Comparison of ENCODE assay signal across 23 cellular contexts in genomic region chr14:78674820-78675219, GRCh38.
"Had no signal": no experiment of that assay in that cellular context is flagged by ENCODE, and none has a peak within 500 bp of the region (broad histone marks: within the 10 kb centered on the region; RNA-seq: fewer than 3 reads in every experiment).

No MANE protein-coding gene starts in this region.

- ATAC-seq: left lobe of liver; mucosa of descending colon; natural killer cell treated with Interleukin-12 subunit alpha and Interleukin-12 subunit beta and Interleukin-15 and Interleukin-18, amount 100 ng/mL, for 72 hours; sciatic nerve; stimulated activated memory B cell treated with anti-CD40 and anti-IgM and Interleukin-4, amounts not matched to agents 10 μg/mL and 1 μg/mL and 100 μg/mL, for 72 hours; stimulated activated naive CD8-positive, alpha-beta T cell treated with anti-CD3 and anti-CD28 coated beads, Interleukin-15, Interleukin-2, amounts not matched to agents 100 U/mL and 50 U/mL, for 24 hours had no signal

- H3K79me2 ChIP-seq: parathyroid adenoma had no signal

- H3K4me1 ChIP-seq: esophagus squamous epithelium, neural progenitor cell, parathyroid adenoma, right atrium auricular region, tibial nerve, upper lobe of left lung had no signal

- H3K36me3 ChIP-seq: esophagus squamous epithelium, neural progenitor cell, right atrium auricular region, thoracic aorta, tibial nerve, upper lobe of left lung had no signal

- H3K27me3 ChIP-seq: esophagus squamous epithelium, neural progenitor cell, right atrium auricular region, tibial nerve, upper lobe of left lung had no signal

- H3K27ac ChIP-seq: esophagus squamous epithelium, neural progenitor cell, parathyroid adenoma, right atrium auricular region, thoracic aorta, tibial nerve, upper lobe of left lung had no signal

- H2AFZ ChIP-seq: neural progenitor cell, parathyroid adenoma had no signal

- DNase-seq: effector memory CD4-positive, alpha-beta T cell; erythroblast; esophagus squamous epithelium; foreskin melanocyte; glutamatergic neuron; immature natural killer cell; mesenchymal stem cell; mucosa of descending colon; naive B cell; stimulated activated CD4-positive, alpha-beta T cell treated with anti-CD3 and anti-CD28 coated beads, Interleukin-2, amount 100 ng/mL, for 24 hours; stimulated activated CD4-positive, alpha-beta T cell treated with anti-CD3 and anti-CD28 coated beads, Interleukin-4, amount 100 ng/mL, for 24 hours; stimulated activated naive CD8-positive, alpha-beta T cell treated with anti-CD3 and anti-CD28 coated beads, Interleukin-15, Interleukin-2, amounts not matched to agents 100 U/mL and 50 U/mL, for 24 hours; substantia nigra; upper lobe of left lung had no signal

- H3K9ac ChIP-seq: neural progenitor cell, parathyroid adenoma had no signal

- H3K4me2 ChIP-seq: neural progenitor cell had no signal

- H3K4me3 ChIP-seq: esophagus squamous epithelium, mucosa of descending colon, neural progenitor cell, right atrium auricular region, thoracic aorta, tibial nerve, upper lobe of left lung had no signal

- H3K9me3 ChIP-seq: esophagus squamous epithelium, mucosa of descending colon, right atrium auricular region, thoracic aorta, tibial nerve, upper lobe of left lung had no signal
